In genomic region chr11:75307058-75307457, GRCh38 we compare ENCODE assay signal across 1 cellular context.
TF ChIP-seq lines count a peak whose summit lies in the region.

No MANE protein-coding gene starts in this region.

TF ChIP-seq in endothelial cell of umbilical vein, 7 proteins besides CTCF, POLR2A, EP300 and RAD21:
- TF ChIP-seq JUN (IDR thresholded peaks at IDR 0.05; ENCODE audit: borderline replicate concordance, insufficient read depth, insufficient read length, low read depth) (no peak), MAX (IDR thresholded peaks at IDR 0.05; ENCODE audit: insufficient read depth, insufficient read length) (no peak), POLR2AphosphoS5 (IDR thresholded peaks at IDR 0.05; ENCODE audit: insufficient read depth, low read depth, low read length) (no peak), EZH2 (IDR thresholded peaks at IDR 0.05; ENCODE audit: borderline replicate concordance, low read depth, low read length, severe bottlenecking) (no peak), FOS (IDR thresholded peaks at IDR 0.05; ENCODE audit: borderline replicate concordance, insufficient read depth, low read length) (no peak), MYC (IDR thresholded peaks at IDR 0.05; ENCODE audit: low read depth, low read length) (no peak), GATA2 (IDR thresholded peaks at IDR 0.05; ENCODE audit: insufficient read depth, insufficient read length, low read depth, low read length) (no peak)
